Comparison of ENCODE assay signal across 20 cellular contexts in genomic region chr16:22770866-22771265, GRCh38. TPM values are rescaled to one million over a fixed set of nuclear protein-coding genes. Genes with fewer than 3 reads are reported as not detected.
DNase-seq lines count a peak whose midpoint lies in the region; ATAC-seq, FAIRE-seq and TF ChIP-seq lines count a peak whose summit lies in the region.
"Had no signal": no experiment of that assay in that cellular context is flagged by ENCODE, and none has a peak within 500 bp of the region (broad histone marks: within the 10 kb centered on the region; RNA-seq: fewer than 3 reads in every experiment).

No MANE protein-coding gene starts in this region.

- H3K79me2 ChIP-seq in keratinocyte (ENCODE audit: control insufficient read depth, insufficient read depth, low read length): no peaks in the 10 kb centered on the region

- H3K9me3 ChIP-seq in RWPE2 (ENCODE audit: severe bottlenecking) (no peaks in the 10 kb centered on the region), keratinocyte (ENCODE audit: control insufficient read depth, low read depth, low read length) (no peaks in the 10 kb centered on the region)
- H3K9me3 ChIP-seq: A549, Caco-2 had no signal

- dilution Hi-C loops in keratinocyte (cut with MboI; ENCODE audit: extremely low pct_ligation_motif_present, low sequenced_read_pairs): no loop called here

- H3K4me2 ChIP-seq in keratinocyte (ENCODE audit: control insufficient read depth, extremely low read depth, insufficient read depth, low read depth, low read length): no peak overlapping the region
- H3K4me2 ChIP-seq: A549, GM23338 had no signal

- H3K9ac ChIP-seq in keratinocyte (ENCODE audit: control insufficient read depth, extremely low read depth, insufficient read depth, low read length): no peak overlapping the region

- H3K4me1 ChIP-seq in RWPE2 (ENCODE audit: insufficient read depth, poor library complexity, severe bottlenecking) (peaks cover 3% of the 10 kb centered on the region), keratinocyte (ENCODE audit: control insufficient read depth, extremely low read depth, insufficient read depth, low read length) (peaks cover 10% of the 10 kb centered on the region)
- H3K4me1 ChIP-seq: A549, Caco-2 had no signal

- H3K27me3 ChIP-seq in RWPE2 (ENCODE audit: insufficient read depth, poor library complexity, severe bottlenecking): no peaks in the 10 kb centered on the region
- H3K27me3 ChIP-seq in keratinocyte (ENCODE audit: control insufficient read depth, extremely low read depth, insufficient read depth, low read length): no peaks in the 10 kb centered on the region

- peak; percentile 13 for FAIRE-seq in keratinocyte (lab: Jason Lieb, UNC)
- FAIRE-seq: A549, D721Med, GM12892, GM18507, H54 had no signal

- no peaks in the 10 kb centered on the region for H3K9me1 ChIP-seq in keratinocyte (ENCODE audit: control insufficient read depth, extremely low read depth, insufficient read depth, low read length)

- no peak overlapping the region for H3K27ac ChIP-seq in RWPE2 (ENCODE audit: poor library complexity, severe bottlenecking)
- H3K27ac ChIP-seq in keratinocyte (ENCODE audit: control insufficient read depth, insufficient read depth, low read length): no peak overlapping the region
- H3K27ac ChIP-seq: A549, C4-2B had no signal

- peak; percentile 43 for DNase-seq in HT1080 (ENCODE audit: low read depth)
- DNase-seq in RWPE2 (ENCODE audit: low spot score): no peak
- no peak for DNase-seq in keratinocyte (ENCODE audit: low read depth, low spot score)
- no peak for DNase-seq in NCI-H128 (lab: John Stamatoyannopoulos, UW; ENCODE audit: unreplicated experiment)
- no peak for DNase-seq in RPMI8226
- DNase-seq: AML-193; Caco-2; CD4-positive, alpha-beta T cell; GDM1; HCEC 1CT had no signal

- ATAC-seq in RWPE2 (ENCODE audit: low read depth) (peak; percentile 48; the same call in 1 of the 3 replicates), GM18519 (IDR thresholded peaks at IDR 0.05; ENCODE audit: low FRiP score, unreplicated experiment) (no peak)
- ATAC-seq: A549, GM23338 had no signal

- TF ChIP-seq CTCF in RWPE2 (IDR thresholded peaks at IDR 0.05; ENCODE audit: poor library complexity, severe bottlenecking) (no peak), keratinocyte (optimal IDR thresholded peaks at IDR 0.05 in 1 of 3, IDR thresholded peaks at IDR 0.05 in 1 of 3, conservative IDR thresholded peaks at IDR 0.05 in 1 of 3; ENCODE audit: extremely low read depth in 1 of 3, insufficient read depth in 2 of 3, low read length in 3 of 3) (no peak)

- no peaks in the 10 kb centered on the region for H4K20me1 ChIP-seq in keratinocyte (ENCODE audit: control insufficient read depth, extremely low read depth, insufficient read depth, low read length)

- H3K4me3 ChIP-seq in RWPE2 (ENCODE audit: severe bottlenecking): no peak overlapping the region
- H3K4me3 ChIP-seq in keratinocyte (ENCODE audit: control insufficient read depth in 2 of 3, extremely low read depth in 1 of 3, insufficient read depth in 2 of 3, low read depth in 1 of 3, low read length in 3 of 3): no peak overlapping the region
- H3K4me3 ChIP-seq: A549, GM23338 had no signal

- H3K36me3 ChIP-seq in RWPE2 (ENCODE audit: low read depth) (no peaks in the 10 kb centered on the region), keratinocyte (ENCODE audit: control insufficient read depth in 2 of 2, extremely low read depth in 1 of 2, insufficient read depth in 2 of 2, low read length in 2 of 2) (no peaks in the 10 kb centered on the region)

- no peak overlapping the region for H2AFZ ChIP-seq in keratinocyte (ENCODE audit: control insufficient read depth, low read length)
- H2AFZ ChIP-seq: GM23338 had no signal

RNA-seq across cellular contexts. Expression of gene HS3ST2, which starts 43.1 kb away (rescaled TPM):
- not detected in 2 replicates for total RNA-seq in HT1080 (2014; rRNA removed; shearing (Covaris generic))
- polyA plus RNA-seq in HT1080 (2015; cell fraction: cytosol; rRNA removed): 0.02 TPM in 1 of 2 replicates, not detected in the other
- polyA plus RNA-seq in HT1080 (2015; cell fraction: nucleus; rRNA removed): not detected in 2 replicates
- polyA plus RNA-seq in keratinocyte: 3.5 to 28.1 TPM (median 6.3 TPM) in 3 replicates
- 3.4 TPM for polyA plus RNA-seq in keratinocyte (2011; ENCODE audit: low read depth)
- polyA plus RNA-seq in keratinocyte (2011; cell fraction: cytosol; rRNA removed): 11.6 and 12.0 TPM in 2 replicates
- polyA plus RNA-seq in keratinocyte (2011; cell fraction: nucleus; rRNA removed): 8.5 and 11.1 TPM in 2 replicates
- 12.1 and 36.5 TPM in 2 replicates for polyA plus RNA-seq in keratinocyte (2012; ENCODE audit: low replicate concordance)
- 1.7 to 37.5 TPM (median 5.7 TPM) in 3 replicates for polyA minus RNA-seq in keratinocyte
- polyA minus RNA-seq in keratinocyte (2011; cell fraction: cytosol; rRNA and poly(A)+ RNA removed): 8.1 TPM
- polyA minus RNA-seq in keratinocyte (2011; cell fraction: nucleus; rRNA and poly(A)+ RNA removed): 7.6 and 8.6 TPM in 2 replicates
- total RNA-seq: Caco-2; CD4-positive, alpha-beta T cell; HT-29 had no signal
- polyA plus RNA-seq: A549, BJ had no signal
